12 cellular contexts compared by ENCODE assay signal in genomic region chr3:41362638-41363559, GRCh38.
DNase-seq lines count a peak whose midpoint lies in the region; ATAC-seq, FAIRE-seq and TF ChIP-seq lines count a peak whose summit lies in the region.
"Had no signal": no experiment of that assay in that cellular context is flagged by ENCODE, and none has a peak within 500 bp of the region (broad histone marks: within the 10 kb centered on the region; RNA-seq: fewer than 3 reads in every experiment).

No MANE protein-coding gene starts in this region.

- peak; percentile 73 for DNase-seq in BE2C
- DNase-seq in M059J (ENCODE audit: low read depth), result peak; percentile 15
- peak; percentile 84 for DNase-seq in ecto neural progenitor cell (ENCODE audit: low spot score)
- peak; percentile 18 for DNase-seq in HepG2 (ENCODE audit: low spot score)
- no peak for DNase-seq in GM19239 (ENCODE audit: insufficient read length, low spot score)
- DNase-seq in activated CD4-positive, alpha-beta T cell treated with anti-CD3 and anti-CD28 coated beads, Interleukin-2, amount 50 U/mL, for 1 hour, result no peak
- DNase-seq in activated T-cell treated with anti-CD3 and anti-CD28 coated beads, Interleukin-2, amount 50 U/mL, for 24 hours, result no peak
- no peak for DNase-seq in OCI-M2 (lab: John Stamatoyannopoulos, UW; ENCODE audit: unreplicated experiment)
- DNase-seq: DMS53, SHP77 treated with DMSO at 0.1 percent for 48 hours had no signal

- in situ Hi-C loops in HepG2 (cut with HindIII; ENCODE audit: extremely low pct_ligation_motif_present, low pct_unique_long_range_greater_than_20kb), result no loop called here

- TF ChIP-seq RAD21 in HepG2 (CRISPR knock-in tag; IDR thresholded peaks at IDR 0.05), result no peak

- H4K20me1 ChIP-seq in HepG2 (ENCODE audit: insufficient read depth, low read length), result no peaks in the 10 kb centered on the region

- no peaks in the 10 kb centered on the region for H3K9me3 Mint-ChIP-seq in activated T-cell treated with anti-CD3 and anti-CD28 coated beads, Interleukin-2, amount 50 U/mL, for 24 hours

- peak; percentile 65 for ATAC-seq in HepG2
- ATAC-seq: activated CD4-positive, CD25-positive, alpha-beta regulatory T cell treated with anti-CD3 and anti-CD28 coated beads, Interleukin-2, amount 50 U/mL, for 24 hours had no signal

- H3K9ac ChIP-seq in HepG2 (ENCODE audit: insufficient read depth, low read depth, low read length), result no peak overlapping the region

- H3K4me1 ChIP-seq in BE2C (peaks cover 15% of the 10 kb centered on the region), HepG2 (ENCODE audit: insufficient read depth, low read length) (peaks cover 44% of the 10 kb centered on the region)

- no peak overlapping the region for H3K4me3 Mint-ChIP-seq in activated T-cell treated with anti-CD3 and anti-CD28 coated beads, Interleukin-2, amount 50 U/mL, for 24 hours

- no peak overlapping the region for H3K27ac ChIP-seq in HepG2 (ENCODE audit: extremely low read length, insufficient read depth, low read length)
- H3K27ac ChIP-seq: neutrophil had no signal

- TF ChIP-seq CTCF in BE2C (IDR thresholded peaks at IDR 0.05; ENCODE audit: low read depth, low read length), result no peak
- TF ChIP-seq CTCF in HepG2 (CRISPR knock-in tag; IDR thresholded peaks at IDR 0.05), result no peak

- no peak for TF ChIP-seq POLR2A in HepG2 (IDR thresholded peaks at IDR 0.05; ENCODE audit: insufficient read depth in 1 of 2, low read depth in 2 of 2, low read length in 2 of 2)

- no peaks in the 10 kb centered on the region for H3K27me3 Mint-ChIP-seq in activated T-cell treated with anti-CD3 and anti-CD28 coated beads, Interleukin-2, amount 50 U/mL, for 24 hours

- no peaks in the 10 kb centered on the region for H3K36me3 Mint-ChIP-seq in activated T-cell treated with anti-CD3 and anti-CD28 coated beads, Interleukin-2, amount 50 U/mL, for 24 hours (ENCODE audit: low read depth)

- no peaks in the 10 kb centered on the region for H3K9me3 ChIP-seq in BE2C
- H3K9me3 ChIP-seq in HepG2 (ENCODE audit: low read length), result no peaks in the 10 kb centered on the region
- H3K9me3 ChIP-seq: neutrophil had no signal

- no peak overlapping the region for H3K4me3 ChIP-seq in BE2C (ENCODE audit: low read depth, low read length)
- no peak overlapping the region for H3K4me3 ChIP-seq in HepG2 (replicated peaks in 1 of 3; ENCODE audit: insufficient read depth in 1 of 3, low read depth in 2 of 3, low read length in 3 of 3)

- H3K36me3 ChIP-seq in BE2C, result no peaks in the 10 kb centered on the region
- no peaks in the 10 kb centered on the region for H3K36me3 ChIP-seq in HepG2 (replicated peaks in 1 of 2; ENCODE audit: control insufficient read depth in 1 of 2, insufficient read depth in 2 of 2, low read length in 2 of 2)
- H3K36me3 ChIP-seq: neutrophil had no signal

- no TSS peak for BruUV-seq in HepG2 (replicated peaks; lab: Mats Ljungman, UMichigan)

- CTCF ChIA-PET in HepG2 (lab: Yijun Ruan, JAX; ENCODE audit: low intra/inter-chr PET ratio, low total read pairs), result no interaction called here

- H3K79me2 ChIP-seq in HepG2 (ENCODE audit: insufficient read depth, low read length), result no peaks in the 10 kb centered on the region

- no peaks in the 10 kb centered on the region for H3K4me1 Mint-ChIP-seq in activated T-cell treated with anti-CD3 and anti-CD28 coated beads, Interleukin-2, amount 50 U/mL, for 24 hours (ENCODE audit: low read depth)

- no peak for FAIRE-seq in HepG2 (lab: Jason Lieb, UNC)
- FAIRE-seq in GM19239 (lab: Jason Lieb, UNC), result no peak

- TF ChIP-seq EP300 in HepG2 (IDR thresholded peaks at IDR 0.05; ENCODE audit: low read depth in 2 of 2, low read length in 2 of 2), result no peak
- no peak for TF ChIP-seq EP300 in HepG2 (CRISPR knock-in tag; IDR thresholded peaks at IDR 0.05; ENCODE audit: borderline replicate concordance)

- peak overlapping the region; percentile 31 for H3K4me2 ChIP-seq in HepG2 (ENCODE audit: low read depth, low read length)

- POLR2A ChIA-PET in HepG2 (lab: Yijun Ruan, JAX), result interaction anchor here (1.3 kb wide), 1 partner anchor 164 kb away, joined by 5 read pairs; the partner anchor contains the start of gene CTNNB1

- intact Hi-C loops in HepG2 (cut with micrococcal nuclease; ENCODE audit: unreplicated experiment), result no loop called here

- H2AFZ ChIP-seq in HepG2 (ENCODE audit: low read length), result no peak overlapping the region

- no peaks in the 10 kb centered on the region for H3K27me3 ChIP-seq in BE2C
- no peaks in the 10 kb centered on the region; a peak in 1 of 5 replicates for H3K27me3 ChIP-seq in HepG2 (ENCODE audit: control insufficient read depth in 1 of 2, insufficient read depth in 2 of 2, low read length in 2 of 2)
- H3K27me3 ChIP-seq: neutrophil had no signal

- H3K27ac Mint-ChIP-seq in activated T-cell treated with anti-CD3 and anti-CD28 coated beads, Interleukin-2, amount 50 U/mL, for 24 hours, result no peak overlapping the region

- 57% methylated on average over 4 of the region's 5 CpGs for WGBS in HepG2 (ENCODE audit: low lambda C conversion rate)

TF ChIP-seq in HepG2, 621 proteins besides CTCF, POLR2A, EP300 and RAD21 (continues in another document):
- TF ChIP-seq GATAD2A (CRISPR knock-in tag; IDR thresholded peaks at IDR 0.05), result no peak
- TF ChIP-seq SOX5 (CRISPR knock-in tag; IDR thresholded peaks at IDR 0.05; ENCODE audit: borderline replicate concordance), result peak; percentile 24; the same call in 1 of the 2 replicates
- peak; percentile 22; the same call in 1 of the 2 replicates for TF ChIP-seq ZFP91 (CRISPR knock-in tag; IDR thresholded peaks at IDR 0.05; ENCODE audit: borderline replicate concordance)
- TF ChIP-seq ATF2 (CRISPR knock-in tag; IDR thresholded peaks at IDR 0.05), result no peak
- TF ChIP-seq ZNF766 (CRISPR knock-in tag; IDR thresholded peaks at IDR 0.05; ENCODE audit: borderline replicate concordance), result no peak
- no peak for TF ChIP-seq NR2F2 (IDR thresholded peaks at IDR 0.05; ENCODE audit: borderline replicate concordance, low read depth)
- no peak for TF ChIP-seq REL (CRISPR knock-in tag; conservative IDR thresholded peaks at IDR 0.05)
- TF ChIP-seq HCFC1 (IDR thresholded peaks at IDR 0.05; ENCODE audit: low read depth, low read length), result no peak
- TF ChIP-seq ZBTB37 (CRISPR knock-in tag; IDR thresholded peaks at IDR 0.05), result no peak
- no peak for TF ChIP-seq SIX1 (CRISPR knock-in tag; IDR thresholded peaks at IDR 0.05; ENCODE audit: borderline replicate concordance)

Comparison
In these comparisons a context has a peak if more than half of its experiments do, and no peak if none do; other contexts are left out.
1. DNase-seq: peak in BE2C (single experiment), M059J (single experiment), ecto neural progenitor cell (single experiment) and HepG2 (single experiment); none in GM19239 (single experiment), activated CD4-positive, alpha-beta T cell treated with anti-CD3 and anti-CD28 coated beads, Interleukin-2, amount 50 U/mL, for 1 hour (single experiment), activated T-cell treated with anti-CD3 and anti-CD28 coated beads, Interleukin-2, amount 50 U/mL, for 24 hours (single experiment) and OCI-M2 (single experiment).